ENCODE assay signal across 8 cellular contexts in genomic region chr17:36948717-36949460, GRCh38. TPM values are rescaled to one million over a fixed set of nuclear protein-coding genes. Genes with fewer than 3 reads are reported as not detected.
A peak's percentile ranks its signal among the peaks of the same experiment; 100 is the strongest.
DNase-seq lines count a peak whose midpoint lies in the region; ATAC-seq and TF ChIP-seq lines count a peak whose summit lies in the region.

A gene with protein sequence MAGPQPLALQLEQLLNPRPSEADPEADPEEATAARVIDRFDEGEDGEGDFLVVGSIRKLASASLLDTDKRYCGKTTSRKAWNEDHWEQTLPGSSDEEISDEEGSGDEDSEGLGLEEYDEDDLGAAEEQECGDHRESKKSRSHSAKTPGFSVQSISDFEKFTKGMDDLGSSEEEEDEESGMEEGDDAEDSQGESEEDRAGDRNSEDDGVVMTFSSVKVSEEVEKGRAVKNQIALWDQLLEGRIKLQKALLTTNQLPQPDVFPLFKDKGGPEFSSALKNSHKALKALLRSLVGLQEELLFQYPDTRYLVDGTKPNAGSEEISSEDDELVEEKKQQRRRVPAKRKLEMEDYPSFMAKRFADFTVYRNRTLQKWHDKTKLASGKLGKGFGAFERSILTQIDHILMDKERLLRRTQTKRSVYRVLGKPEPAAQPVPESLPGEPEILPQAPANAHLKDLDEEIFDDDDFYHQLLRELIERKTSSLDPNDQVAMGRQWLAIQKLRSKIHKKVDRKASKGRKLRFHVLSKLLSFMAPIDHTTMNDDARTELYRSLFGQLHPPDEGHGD (plus strand): TSS chr17:36948954. CDS start chr17:36949126, 172 bp downstream.

- H3K27me3 ChIP-seq in Caco-2 (replicated peaks; ENCODE audit: control insufficient read depth, insufficient read depth, low read length), result no peaks in the 10 kb centered on the region
- peaks cover 4% of the 10 kb centered on the region for H3K27me3 ChIP-seq in mesendoderm (ENCODE audit: insufficient read depth, low read length, poor library complexity)

- peaks cover 7% of the 10 kb centered on the region for H3K27me3 Mint-ChIP-seq in Caco-2 (ENCODE audit: insufficient read depth, unreplicated experiment)
- peaks cover 32 to 38% of the 10 kb centered on the region in 2 donors for H3K27me3 Mint-ChIP-seq in effector memory CD8-positive, alpha-beta T cell

- H3K18ac ChIP-seq in mesendoderm (ENCODE audit: low read length), result peak within 1 kb of the TSS; percentile 29

- peak within 1 kb of the TSS; percentile 94 for H3K4me2 ChIP-seq in mesendoderm (ENCODE audit: low read length)

- BruUV-seq in Caco-2 (replicated peaks; lab: Mats Ljungman, UMichigan), result no TSS peak

- H3K36me3 Mint-ChIP-seq in Caco-2 (ENCODE audit: insufficient read depth, unreplicated experiment), result peaks cover 50% of the 10 kb centered on the region
- H3K36me3 Mint-ChIP-seq in effector memory CD8-positive, alpha-beta T cell (ENCODE audit: insufficient read depth), result peaks cover 29% of the 10 kb centered on the region

- H2BK15ac ChIP-seq in mesendoderm (replicated peaks; ENCODE audit: low read depth), result no peak within 1 kb of the TSS

- peak within 1 kb of the TSS; percentile 91 for H3K23ac ChIP-seq in mesendoderm (ENCODE audit: low read length)

- H3K9me3 ChIP-seq in Caco-2, result no peaks in the 10 kb centered on the region

- H3K79me1 ChIP-seq in mesendoderm (ENCODE audit: low read length), result peaks cover 20% of the 10 kb centered on the region

- H3K4ac ChIP-seq in mesendoderm (ENCODE audit: low read depth, low read length), result peak within 1 kb of the TSS; percentile 46

- peaks cover 15% of the 10 kb centered on the region for H3K79me2 ChIP-seq in mesendoderm (ENCODE audit: control insufficient read depth, insufficient read depth, low read length)

- no peak within 1 kb of the TSS for H4K5ac ChIP-seq in mesendoderm (ENCODE audit: low read length)

- no peak for TF ChIP-seq CTCF in Caco-2 (IDR thresholded peaks at IDR 0.05; ENCODE audit: insufficient read depth in 1 of 2, low read depth in 1 of 2, low read length in 1 of 2, severe bottlenecking in 1 of 2, unreplicated experiment in 1 of 2)

- H3K4me1 ChIP-seq in Caco-2 (peaks cover 8% of the 10 kb centered on the region; the same call in 1 of the 2 replicates), mesendoderm (ENCODE audit: control insufficient read depth, low read depth, low read length) (peaks cover 8% of the 10 kb centered on the region)

- peak within 1 kb of the TSS; percentile 96 for H3K56ac ChIP-seq in mesendoderm (ENCODE audit: low read length)

- peak within 1 kb of the TSS; percentile 31 for H2AK5ac ChIP-seq in mesendoderm (ENCODE audit: low read length)

- peak within 1 kb of the TSS; percentile 82 for H3K27ac ChIP-seq in mesendoderm (ENCODE audit: low read depth, low read length)

- ATAC-seq in GM21390 (IDR thresholded peaks at IDR 0.05; ENCODE audit: unreplicated experiment), result peak; percentile 93
- peak; percentile 95 for ATAC-seq in effector memory CD8-positive, alpha-beta T cell (replicated peaks)

- CTCF ChIA-PET in Caco-2 (lab: Charles Lee), result interaction anchor here (0.6 to 1.2 kb wide), 3 partner anchors 93 to 466 kb away, joined by 3 to 7 read pairs (median 4); partner anchors contain the start of gene MRM1

- no peak within 1 kb of the TSS for H4K8ac ChIP-seq in mesendoderm (ENCODE audit: low read depth, low read length)

- DNase-seq in Caco-2 (peak; percentile 97 to 99), HUDEP-2 (lab: John Stamatoyannopoulos, UW; ENCODE audit: unreplicated experiment in 76 of 76) (peak in 74 of 76 experiments; percentile 48 to 96 (median 92)), NOMO-1 treated with dmso at 0.1 percent for 144 hours (lab: John Stamatoyannopoulos, UW; ENCODE audit: unreplicated experiment) (peak; percentile 94), mesendoderm (peak; percentile 98)
- peak; percentile 94 to 96 (median 95) for DNase-seq in activated CD8-positive, alpha-beta memory T cell treated with anti-CD3 and anti-CD28 coated beads for 48 hours (ENCODE audit: low read depth in 2 of 3, low spot score in 2 of 3)
- peak; percentile 96 to 97 (median 97) for DNase-seq in effector memory CD8-positive, alpha-beta T cell
- peak; percentile 93 for DNase-seq in stimulated activated CD8-positive, alpha-beta memory T cell treated with anti-CD3 and anti-CD28 coated beads, Interleukin-12 subunit alpha, Interleukin-12 subunit beta, amount 100 ng/mL, for 4 hours (ENCODE audit: low read depth)

- H3K4me1 Mint-ChIP-seq in Caco-2 (ENCODE audit: low read depth, unreplicated experiment), result peaks cover 7% of the 10 kb centered on the region
- H3K4me1 Mint-ChIP-seq in effector memory CD8-positive, alpha-beta T cell (ENCODE audit: low read depth in 2 of 2), result peaks cover 42 to 47% of the 10 kb centered on the region in 2 donors

- H2BK120ac ChIP-seq in mesendoderm (ENCODE audit: low read depth, low read length), result no peak within 1 kb of the TSS

- peak within 1 kb of the TSS; percentile 74 for H3K27ac Mint-ChIP-seq in Caco-2 (ENCODE audit: unreplicated experiment)
- peak within 1 kb of the TSS; percentile 95 to 96 for H3K27ac Mint-ChIP-seq in effector memory CD8-positive, alpha-beta T cell

- H2BK5ac ChIP-seq in mesendoderm (ENCODE audit: low read length), result peak within 1 kb of the TSS; percentile 64

- no peaks in the 10 kb centered on the region; the same call in 1 of the 2 replicates for H3K36me3 ChIP-seq in Caco-2 (ENCODE audit: control insufficient read depth, insufficient read depth, low read length)
- peaks cover 6% of the 10 kb centered on the region for H3K36me3 ChIP-seq in mesendoderm (ENCODE audit: control insufficient read depth, insufficient read depth, low read length)

- H3K4me3 Mint-ChIP-seq in Caco-2 (ENCODE audit: unreplicated experiment), result peak within 1 kb of the TSS; percentile 79
- H3K4me3 Mint-ChIP-seq in effector memory CD8-positive, alpha-beta T cell, result peak within 1 kb of the TSS; percentile 91 to 95

- no peaks in the 10 kb centered on the region for H3K9me3 Mint-ChIP-seq in Caco-2 (ENCODE audit: unreplicated experiment)
- H3K9me3 Mint-ChIP-seq in effector memory CD8-positive, alpha-beta T cell, result no peaks in the 10 kb centered on the region

- H3K9ac ChIP-seq in mesendoderm (ENCODE audit: low read length), result peak within 1 kb of the TSS; percentile 94

- H3K4me3 ChIP-seq in Caco-2 (ENCODE audit: low read depth, low read length) (peak within 1 kb of the TSS; percentile 91), mesendoderm (ENCODE audit: low read length) (peak within 1 kb of the TSS; percentile 90)

- POLR2A ChIA-PET in Caco-2 (lab: Charles Lee), result interaction anchor here (0.6 to 1.3 kb wide), 7 partner anchors 11 to 410 kb away, joined by 3 to 7 read pairs (median 3); partner anchors contain the start of genes LHX1 and MRM1

- intact Hi-C loops in Caco-2 (cut with micrococcal nuclease; ENCODE audit: unreplicated experiment), result loop anchor here (1.0 kb wide), 1 partner anchor 13 kb away; no protein-coding TSS in a partner anchor

- WGBS in mesendoderm (ENCODE audit: extremely low coverage, insufficient coverage, low lambda C conversion rate), result no CpG with 5 or more reads among the region's 90 CpGs

RNA-seq across cellular contexts. Expression of the gene that starts here (rescaled TPM):
- 81.7 and 87.6 TPM in 2 replicates for total RNA-seq in Caco-2 (2022)
- 118 TPM for polyA plus RNA-seq in mesendoderm (2013, experiment 1 of 2)
- 114 TPM for polyA plus RNA-seq in mesendoderm (2013, experiment 2 of 2)

Comparison
In these comparisons a context has a peak if more than half of its experiments do, and no peak if none do; other contexts are left out.
1. Peak in every context shown above with its lines: DNase-seq, ATAC-seq, H3K4me3 ChIP-seq and H3K27ac ChIP-seq.